In the genomic region with DNA sequence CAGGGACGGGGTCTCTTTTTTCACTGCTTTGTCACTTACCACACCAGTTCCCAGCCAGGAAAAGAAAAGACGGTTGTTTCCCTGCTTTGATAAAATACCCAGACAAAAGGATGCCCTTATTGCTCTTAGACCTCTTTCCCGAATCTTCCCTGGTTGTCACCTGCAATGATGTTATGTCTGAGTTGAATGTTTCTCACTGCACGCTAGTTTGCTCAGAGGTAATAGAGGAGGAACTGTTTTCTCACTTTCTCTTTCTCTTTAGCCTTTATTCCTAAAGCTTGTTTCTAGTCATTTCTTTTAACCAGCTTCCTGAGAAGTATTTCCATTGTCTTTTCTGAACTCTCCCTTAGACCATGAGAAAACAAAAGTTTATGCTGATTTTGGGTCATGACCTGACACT, we compare ENCODE assay signal across 9 cellular contexts. TPM values are rescaled to one million over a fixed set of nuclear protein-coding genes. Genes with fewer than 3 reads are reported as not detected.
DNase-seq lines count a peak whose midpoint lies in the region; ATAC-seq and TF ChIP-seq lines count a peak whose summit lies in the region.
"Had no signal": no experiment of that assay in that cellular context is flagged by ENCODE, and none has a peak within 500 bp of the region (broad histone marks: within the 10 kb centered on the region; RNA-seq: fewer than 3 reads in every experiment).

No MANE protein-coding gene starts in this region.

- ATAC-seq in GM19452 (IDR thresholded peaks at IDR 0.05; ENCODE audit: unreplicated experiment) (peak; percentile 80), HG03159 (IDR thresholded peaks at IDR 0.05; ENCODE audit: unreplicated experiment) (peak; percentile 82)

- CTCF ChIA-PET in GM10248 (lab: Yijun Ruan, JAX): interaction anchor here (0.6 to 7.8 kb wide), 3 partner anchors 16 to 371 kb away, joined by 3 to 45 read pairs (median 30); no protein-coding TSS in a partner anchor

- DNase-seq in GM10248 (ENCODE audit: extremely low spot score) (peak; percentile 65), dermis blood vessel endothelial cell (peak; percentile 18), GF-D8 (lab: John Stamatoyannopoulos, UW) (no peak), iPS-NIHi7 (ENCODE audit: extremely low spot score) (no peak), NCI-H1417 treated with DMSO at 0.1 percent for 48 hours (lab: John Stamatoyannopoulos, UW) (no peak)
- DNase-seq in activated CD4-positive, alpha-beta T cell treated with anti-CD3 and anti-CD28 coated beads for 4 hours: no peak
- DNase-seq: heart left ventricle had no signal

- POLR2A ChIA-PET in GM10248 (lab: Yijun Ruan, JAX): no interaction called here

- TF ChIP-seq CTCF in GM10248 (IDR thresholded peaks at IDR 0.05; ENCODE audit: control extremely low read depth, extremely low read depth, low read depth, missing control alignments): no peak

RNA-seq across cellular contexts. Expression of gene ACER2, which starts 32.9 kb away (rescaled TPM):
- 10.7 and 15.7 TPM in 2 replicates for total RNA-seq in dermis blood vessel endothelial cell

Comparison
In these comparisons a context has a peak if more than half of its experiments do, and no peak if none do; other contexts are left out.
1. DNase-seq: peak in GM10248 (single experiment) and dermis blood vessel endothelial cell (single experiment); none in GF-D8 (single experiment), iPS-NIHi7 (single experiment), NCI-H1417 treated with DMSO at 0.1 percent for 48 hours (single experiment) and activated CD4-positive, alpha-beta T cell treated with anti-CD3 and anti-CD28 coated beads for 4 hours (0 of 2).